Comparison of ENCODE assay signal across 1 cellular context in genomic region chr7:154489897-154490296, GRCh38.
TF ChIP-seq lines count a peak whose summit lies in the region.

No MANE protein-coding gene starts in this region.

TF ChIP-seq in K562, 482 proteins besides CTCF, POLR2A, EP300 and RAD21 (continued from another document):
- no peak for TF ChIP-seq ZNF121 (CRISPR knock-in tag; conservative IDR thresholded peaks at IDR 0.05)
- no peak for TF ChIP-seq CBX5 (IDR thresholded peaks at IDR 0.05; ENCODE audit: borderline replicate concordance, low read depth)
- TF ChIP-seq RBM25 (IDR thresholded peaks at IDR 0.05; ENCODE audit: low read depth, low read length, severe bottlenecking): peak; percentile 77
- TF ChIP-seq, protein P1, sequence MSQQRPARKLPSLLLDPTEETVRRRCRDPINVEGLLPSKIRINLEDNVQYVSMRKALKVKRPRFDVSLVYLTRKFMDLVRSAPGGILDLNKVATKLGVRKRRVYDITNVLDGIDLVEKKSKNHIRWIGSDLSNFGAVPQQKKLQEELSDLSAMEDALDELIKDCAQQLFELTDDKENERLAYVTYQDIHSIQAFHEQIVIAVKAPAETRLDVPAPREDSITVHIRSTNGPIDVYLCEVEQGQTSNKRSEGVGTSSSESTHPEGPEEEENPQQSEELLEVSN (IDR thresholded peaks at IDR 0.05; ENCODE audit: borderline replicate concordance in 1 of 2, extremely low read depth in 1 of 2, insufficient read depth in 1 of 2, insufficient read length in 1 of 2, low read depth in 1 of 2, low read length in 1 of 2, poor library complexity in 1 of 2, severe bottlenecking in 1 of 2): no peak
